ENCODE assay signal across 1 cellular context in the genomic region with DNA sequence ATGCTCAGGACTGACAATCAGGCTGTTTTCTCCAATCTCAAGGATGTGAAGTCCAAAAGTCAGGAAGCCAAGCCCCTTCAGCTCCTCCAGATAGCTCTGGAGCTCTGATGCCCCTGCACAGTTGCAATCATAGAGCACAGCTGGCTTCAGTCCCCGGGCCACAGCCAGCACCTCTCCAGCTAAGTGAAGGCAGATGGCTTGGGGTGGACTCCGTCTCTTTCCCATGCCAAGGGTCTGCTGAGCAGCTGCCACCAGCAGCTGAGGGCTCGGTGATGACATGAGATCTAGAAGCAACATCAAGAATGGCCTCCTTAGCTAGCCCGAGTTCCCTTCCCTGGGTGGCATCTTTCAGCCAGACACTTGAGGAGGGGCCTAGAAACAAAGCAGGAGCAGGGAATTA.
TF ChIP-seq lines count a peak whose summit lies in the region.

No MANE protein-coding gene starts in this region.

TF ChIP-seq in IMR-90, 13 proteins besides CTCF, POLR2A, EP300 and RAD21:
- TF ChIP-seq BHLHE40 (IDR thresholded peaks at IDR 0.05; ENCODE audit: low read depth, low read length) (no peak), RCOR1 (IDR thresholded peaks at IDR 0.05; ENCODE audit: insufficient replicate concordance, low read length) (no peak), CEBPB (IDR thresholded peaks at IDR 0.05; ENCODE audit: low read depth, low read length) (no peak), MAFK (IDR thresholded peaks at IDR 0.05; ENCODE audit: low read depth, low read length) (no peak)
